Comparison of ENCODE assay signal across 30 cellular contexts in genomic region chr5:34944044-34944443, GRCh38.
"Had no signal": no experiment of that assay in that cellular context is flagged by ENCODE, and none has a peak within 500 bp of the region (broad histone marks: within the 10 kb centered on the region; RNA-seq: fewer than 3 reads in every experiment).

No MANE protein-coding gene starts in this region.

- DNase-seq: activated CD4-positive, alpha-beta T cell treated with anti-CD3 and anti-CD28 coated beads for 36 hours; activated CD4-positive, alpha-beta T cell treated with anti-CD3 and anti-CD28 coated beads, Interleukin-2, amount 50 U/mL, for 48 hours; activated CD4-positive, CD25-positive, alpha-beta regulatory T cell; activated CD8-positive, alpha-beta memory T cell treated with anti-CD3 and anti-CD28 coated beads for 24 hours; activated CD8-positive, alpha-beta memory T cell treated with anti-CD3 and anti-CD28 coated beads, Interleukin-2, amount 50 U/mL, for 4 hours; activated naive CD4-positive, alpha-beta T cell; activated T-cell treated with anti-CD3 and anti-CD28 coated beads, Interleukin-2, amount 50 U/mL, for 4 hours; brain microvascular endothelial cell; caudate nucleus; cortex of kidney; effector memory CD8-positive, alpha-beta T cell; hypothalamus; kidney glomerular epithelial cell; left lung; mucosa of descending colon; stimulated activated CD4-positive, alpha-beta T cell treated with anti-CD3 and anti-CD28 coated beads, Interleukin-12 subunit alpha, Interleukin-12 subunit beta, amount 100 ng/mL, for 4 hours; stimulated activated CD4-positive, alpha-beta T cell treated with anti-CD3 and anti-CD28 coated beads, Interleukin-4, amount 100 ng/mL, for 1 hour; stimulated activated naive CD8-positive, alpha-beta T cell treated with anti-CD3 and anti-CD28 coated beads, Interleukin-15, amount 100 ng/mL, for 72 hours; substantia nigra; T-cell; uterus had no signal

- H3K4me1 Mint-ChIP-seq: activated CD4-positive, alpha-beta T cell treated with anti-CD3 and anti-CD28 coated beads for 36 hours; stimulated activated naive CD8-positive, alpha-beta T cell treated with anti-CD3 and anti-CD28 coated beads, Interleukin-15, amount 100 ng/mL, for 72 hours; T-cell had no signal

- H3K27ac ChIP-seq: ascending aorta, brain microvascular endothelial cell, gastroesophageal sphincter, left lung, skin epidermis had no signal

- H3K4me1 ChIP-seq: ascending aorta, gastroesophageal sphincter, left lung, uterus had no signal

- H3K27ac Mint-ChIP-seq: activated CD4-positive, alpha-beta T cell treated with anti-CD3 and anti-CD28 coated beads for 36 hours; activated T-helper 2 cell treated with anti-CD3 and anti-CD28 coated beads, Interferon-gamma antibody, Interleukin-2, Interleukin-4, amounts not matched to agents 10 μg/mL and 5 μg/mL and 100 μg/mL, durations not matched to agents 14 hours and 24 hours and 36 hours; effector memory CD8-positive, alpha-beta T cell; natural killer cell treated with Interleukin-12 subunit alpha and Interleukin-12 subunit beta and Interleukin-15 and Interleukin-18, amount 100 ng/mL, for 72 hours; stimulated activated naive CD8-positive, alpha-beta T cell treated with anti-CD3 and anti-CD28 coated beads, Interleukin-15, amount 100 ng/mL, for 72 hours; T-cell; T-helper 2 cell treated with Interferon-gamma antibody and Interleukin-4, amounts not matched to agents 5 μg/mL and 100 μg/mL, for 36 hours; type B pancreatic cell had no signal

- H3K36me3 ChIP-seq: uterus had no signal

- H3K4me3 Mint-ChIP-seq: activated CD4-positive, alpha-beta T cell treated with anti-CD3 and anti-CD28 coated beads for 36 hours; activated T-cell treated with anti-CD3 and anti-CD28 coated beads, Interleukin-2, amount 50 U/mL, for 4 hours; effector memory CD8-positive, alpha-beta T cell; natural killer cell treated with Interleukin-12 subunit alpha and Interleukin-12 subunit beta and Interleukin-15 and Interleukin-18, amount 100 ng/mL, for 72 hours; stimulated activated naive CD8-positive, alpha-beta T cell treated with anti-CD3 and anti-CD28 coated beads, Interleukin-15, amount 100 ng/mL, for 72 hours; T-cell; T-helper 2 cell treated with Interferon-gamma antibody and Interleukin-4, amounts not matched to agents 5 μg/mL and 100 μg/mL, for 36 hours; type B pancreatic cell had no signal

- ATAC-seq: activated CD4-positive, alpha-beta T cell treated with anti-CD3 and anti-CD28 coated beads for 36 hours; activated naive CD4-positive, alpha-beta T cell treated with anti-CD3 and anti-CD28 coated beads, Interleukin-2, amount 50 U/mL, for 72 hours; activated T-cell treated with anti-CD3 and anti-CD28 coated beads, Interleukin-2, amount 50 U/mL, for 4 hours; effector memory CD8-positive, alpha-beta T cell; gastroesophageal sphincter; left lung; mucosa of descending colon; natural killer cell treated with Interleukin-12 subunit alpha and Interleukin-12 subunit beta and Interleukin-15 and Interleukin-18, amount 100 ng/mL, for 72 hours; sciatic nerve; stimulated activated naive CD8-positive, alpha-beta T cell treated with anti-CD3 and anti-CD28 coated beads, Interleukin-15, amount 100 ng/mL, for 72 hours; T-cell had no signal

- H3K9me3 ChIP-seq: ascending aorta, gastroesophageal sphincter, left lung, mucosa of descending colon, uterus had no signal

- H3K27me3 Mint-ChIP-seq: activated CD4-positive, alpha-beta T cell treated with anti-CD3 and anti-CD28 coated beads for 36 hours; effector memory CD8-positive, alpha-beta T cell; natural killer cell treated with Interleukin-12 subunit alpha and Interleukin-12 subunit beta and Interleukin-15 and Interleukin-18, amount 100 ng/mL, for 72 hours; stimulated activated naive CD8-positive, alpha-beta T cell treated with anti-CD3 and anti-CD28 coated beads, Interleukin-15, amount 100 ng/mL, for 72 hours; T-cell; type B pancreatic cell had no signal

- H3K9me3 Mint-ChIP-seq: activated naive CD4-positive, alpha-beta T cell treated with anti-CD3 and anti-CD28 coated beads, Interleukin-2, amount 50 U/mL, for 72 hours; activated T-cell treated with anti-CD3 and anti-CD28 coated beads, Interleukin-2, amount 50 U/mL, for 4 hours; activated T-helper 2 cell treated with anti-CD3 and anti-CD28 coated beads, Interferon-gamma antibody, Interleukin-2, Interleukin-4, amounts not matched to agents 10 μg/mL and 5 μg/mL and 100 μg/mL, durations not matched to agents 14 hours and 24 hours and 36 hours; effector memory CD8-positive, alpha-beta T cell; natural killer cell treated with Interleukin-12 subunit alpha and Interleukin-12 subunit beta and Interleukin-15 and Interleukin-18, amount 100 ng/mL, for 72 hours; stimulated activated naive CD8-positive, alpha-beta T cell treated with anti-CD3 and anti-CD28 coated beads, Interleukin-15, amount 100 ng/mL, for 72 hours; T-cell; T-helper 2 cell treated with Interferon-gamma antibody and Interleukin-4, amounts not matched to agents 5 μg/mL and 100 μg/mL, for 36 hours; type B pancreatic cell had no signal

- H3K27me3 ChIP-seq: ascending aorta, brain microvascular endothelial cell, gastroesophageal sphincter, left lung, uterus had no signal

- H3K4me3 ChIP-seq: ascending aorta, gastroesophageal sphincter, left lung, mucosa of descending colon, skin epidermis, uterus had no signal
